ENCODE assay signal across 18 cellular contexts in genomic region chr10:59126277-59126676, GRCh38. TPM values are rescaled to one million over a fixed set of nuclear protein-coding genes. Genes with fewer than 3 reads are reported as not detected.
"Had no signal": no experiment of that assay in that cellular context is flagged by ENCODE, and none has a peak within 500 bp of the region (broad histone marks: within the 10 kb centered on the region; RNA-seq: fewer than 3 reads in every experiment).

No MANE protein-coding gene starts in this region.

- H3K27me3 ChIP-seq: sigmoid colon, spleen, stomach, testis had no signal

- H3K4me1 Mint-ChIP-seq: activated naive CD8-positive, alpha-beta T cell treated with anti-CD3 and anti-CD28 coated beads, Interleukin-2, amount 50 U/mL, for 24 hours; T-cell had no signal

- H3K9me3 Mint-ChIP-seq: activated naive CD4-positive, alpha-beta T cell treated with anti-CD3 and anti-CD28 coated beads for 36 hours; activated T-helper 2 cell treated with anti-CD3 and anti-CD28 coated beads, Interferon-gamma antibody, Interleukin-2, Interleukin-4, amounts not matched to agents 10 μg/mL and 5 μg/mL and 100 μg/mL, durations not matched to agents 14 hours and 24 hours and 36 hours had no signal

- H3K9me3 ChIP-seq: sigmoid colon, stomach, testis had no signal

- H3K4me3 ChIP-seq: sigmoid colon, spleen, stomach, testis had no signal

- ATAC-seq: activated naive CD8-positive, alpha-beta T cell treated with anti-CD3 and anti-CD28 coated beads, Interleukin-2, amount 50 U/mL, for 24 hours; esophagus mucosa; natural killer cell treated with Interleukin-12 subunit alpha and Interleukin-12 subunit beta and Interleukin-15 and Interleukin-18, amount 100 ng/mL, for 72 hours; T-cell had no signal

- DNase-seq: activated CD4-positive, alpha-beta T cell treated with anti-CD3 and anti-CD28 coated beads, Interleukin-2, amount 50 U/mL, for 48 hours; activated naive CD4-positive, alpha-beta T cell treated with anti-CD3 and anti-CD28 coated beads for 36 hours; activated naive CD8-positive, alpha-beta T cell treated with anti-CD3 and anti-CD28 coated beads, Interleukin-2, amount 50 U/mL, for 24 hours; aorta; mesenchymal stem cell; sigmoid colon; spleen; stomach; T-cell; T1000; testis had no signal

- FAIRE-seq: colon had no signal

- H3K4me1 ChIP-seq: spleen, stomach, testis had no signal

- H3K36me3 Mint-ChIP-seq: natural killer cell treated with Interleukin-12 subunit alpha and Interleukin-12 subunit beta and Interleukin-15 and Interleukin-18, amount 100 ng/mL, for 72 hours; T-cell had no signal

- H3K27me3 Mint-ChIP-seq: activated naive CD8-positive, alpha-beta T cell treated with anti-CD3 and anti-CD28 coated beads, Interleukin-2, amount 50 U/mL, for 24 hours; natural killer cell treated with Interleukin-12 subunit alpha and Interleukin-12 subunit beta and Interleukin-15 and Interleukin-18, amount 100 ng/mL, for 72 hours; T-cell had no signal

- H3K27ac Mint-ChIP-seq: activated naive CD4-positive, alpha-beta T cell treated with anti-CD3 and anti-CD28 coated beads for 36 hours; activated naive CD8-positive, alpha-beta T cell treated with anti-CD3 and anti-CD28 coated beads, Interleukin-2, amount 50 U/mL, for 24 hours; activated T-helper 2 cell treated with anti-CD3 and anti-CD28 coated beads, Interferon-gamma antibody, Interleukin-2, Interleukin-4, amounts not matched to agents 10 μg/mL and 5 μg/mL and 100 μg/mL, durations not matched to agents 14 hours and 24 hours and 36 hours; natural killer cell treated with Interleukin-12 subunit alpha and Interleukin-12 subunit beta and Interleukin-15 and Interleukin-18, amount 100 ng/mL, for 72 hours; T-cell had no signal

- H3K4me3 Mint-ChIP-seq: activated naive CD4-positive, alpha-beta T cell treated with anti-CD3 and anti-CD28 coated beads for 36 hours; activated naive CD8-positive, alpha-beta T cell treated with anti-CD3 and anti-CD28 coated beads, Interleukin-2, amount 50 U/mL, for 24 hours; natural killer cell treated with Interleukin-12 subunit alpha and Interleukin-12 subunit beta and Interleukin-15 and Interleukin-18, amount 100 ng/mL, for 72 hours; T-cell had no signal

- H3K27ac ChIP-seq: sigmoid colon, stomach, testis, VCaP had no signal

- H3K36me3 ChIP-seq: sigmoid colon, spleen, stomach had no signal

RNA-seq across cellular contexts. Expression of gene PHYHIPL, which starts 50.2 kb away (rescaled TPM):
- total RNA-seq: activated naive CD4-positive, alpha-beta T cell treated with anti-CD3 and anti-CD28 coated beads for 36 hours; activated T-helper 2 cell treated with anti-CD3 and anti-CD28 coated beads, Interferon-gamma antibody, Interleukin-2, Interleukin-4, amounts not matched to agents 10 μg/mL and 5 μg/mL and 100 μg/mL, durations not matched to agents 14 hours and 24 hours and 36 hours; esophagus mucosa; natural killer cell treated with Interleukin-12 subunit alpha and Interleukin-12 subunit beta and Interleukin-15 and Interleukin-18, amount 100 ng/mL, for 72 hours; osteocyte; pulmonary artery endothelial cell; spleen; T-cell had no signal
